ENCODE assay signal across 22 cellular contexts in the genomic region with DNA sequence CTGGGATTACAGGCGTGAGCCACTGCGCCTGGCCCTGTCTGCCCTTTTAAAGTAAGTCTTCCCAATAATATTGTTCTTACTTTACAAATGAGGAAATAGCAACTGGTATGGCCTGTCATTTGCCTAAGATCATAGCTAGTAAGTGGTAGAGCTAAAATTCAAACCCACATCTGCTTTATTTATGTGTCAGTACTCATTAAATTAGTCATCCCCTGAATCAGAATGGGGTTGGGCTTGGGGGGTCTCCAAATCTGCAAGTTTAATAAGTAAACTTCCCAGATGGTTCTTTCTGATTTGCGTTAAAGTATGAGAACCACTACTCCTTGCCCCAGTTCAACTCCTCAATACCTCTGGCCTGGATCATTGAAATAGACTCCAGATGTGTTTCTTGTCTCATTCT.
DNase-seq lines count a peak whose midpoint lies in the region; ATAC-seq and TF ChIP-seq lines count a peak whose summit lies in the region.
"Had no signal": no experiment of that assay in that cellular context is flagged by ENCODE, and none has a peak within 500 bp of the region (broad histone marks: within the 10 kb centered on the region; RNA-seq: fewer than 3 reads in every experiment).

No MANE protein-coding gene starts in this region.

- no peak overlapping the region for H3K4me3 Mint-ChIP-seq in neural progenitor cell
- H3K4me3 Mint-ChIP-seq: activated CD4-positive, alpha-beta T cell treated with anti-CD3 and anti-CD28 coated beads, Interleukin-2, amount 10 ng/mL, durations not matched to agents 24 days and 14 days; naive thymus-derived CD4-positive, alpha-beta T cell had no signal

- no peak overlapping the region for H3K9ac ChIP-seq in SK-N-SH
- no peak overlapping the region for H3K9ac ChIP-seq in neural progenitor cell

- no peaks in the 10 kb centered on the region for H3K9me3 ChIP-seq in SK-N-SH
- no peaks in the 10 kb centered on the region for H3K9me3 ChIP-seq in neural progenitor cell (ENCODE audit: low read depth)
- H3K9me3 ChIP-seq: esophagus muscularis mucosa, heart right ventricle, testis had no signal

- peaks cover 4% of the 10 kb centered on the region for H3K27me3 Mint-ChIP-seq in neural progenitor cell (ENCODE audit: insufficient read depth, low read depth)
- H3K27me3 Mint-ChIP-seq: activated CD4-positive, alpha-beta T cell treated with anti-CD3 and anti-CD28 coated beads, Interleukin-2, amount 10 ng/mL, durations not matched to agents 24 days and 14 days; naive thymus-derived CD4-positive, alpha-beta T cell had no signal

- TF ChIP-seq RAD21 in SK-N-SH (IDR thresholded peaks at IDR 0.05; ENCODE audit: low read length), result no peak

- POLR2A ChIA-PET in SK-N-SH (lab: Yijun Ruan, JAX), result no interaction called here

- H3F3A ChIP-seq in SK-N-SH (replicated peaks; ENCODE audit: insufficient read depth), result no peaks in the 10 kb centered on the region
- peaks cover 14% of the 10 kb centered on the region for H3F3A ChIP-seq in neural progenitor cell (ENCODE audit: low read depth)

- H3K4me1 Mint-ChIP-seq in neural progenitor cell, result peaks cover 17% of the 10 kb centered on the region

- CTCF ChIA-PET in SK-N-SH (lab: Yijun Ruan, JAX), result no interaction called here

- DNase-seq in SK-N-SH (no peak), HT1080 (ENCODE audit: low read depth) (peak; percentile 4), astrocyte of the spinal cord (ENCODE audit: low read depth, low spot score) (peak; percentile 12), neural progenitor cell (ENCODE audit: low spot score) (no peak), GM19238 (ENCODE audit: insufficient read length, low spot score) (no peak)
- DNase-seq: 8988T; activated CD4-positive, alpha-beta T cell treated with anti-CD3 and anti-CD28 coated beads, Interleukin-2, amount 10 ng/mL, durations not matched to agents 24 days and 14 days; activated gamma-delta T cell treated with Interleukin-2 at 50 U/mL for 16 hours; C1 segment of cervical spinal cord; effector CD8-positive, alpha-beta T cell; heart right ventricle; Karpas-422; naive thymus-derived CD4-positive, alpha-beta T cell; NCI-H1436; NCI-H2171 treated with DMSO at 0.1 percent for 48 hours; small intestine; stimulated activated CD8-positive, alpha-beta memory T cell treated with anti-CD3 and anti-CD28 coated beads, Interleukin-4, amount 100 ng/mL, for 48 hours; testis had no signal

- H4K20me1 ChIP-seq in SK-N-SH (ENCODE audit: insufficient read depth) (no peaks in the 10 kb centered on the region), neural progenitor cell (ENCODE audit: low read depth) (no peaks in the 10 kb centered on the region)

- H3K9me3 Mint-ChIP-seq in neural progenitor cell, result peaks cover 2% of the 10 kb centered on the region

- no peak for TF ChIP-seq CTCF in SK-N-SH (IDR thresholded peaks at IDR 0.05)
- no peak for TF ChIP-seq CTCF in astrocyte of the spinal cord (IDR thresholded peaks at IDR 0.05; ENCODE audit: low read depth, low read length)
- no peak for TF ChIP-seq CTCF in neural progenitor cell (IDR thresholded peaks at IDR 0.05)

- no peaks in the 10 kb centered on the region for H3K79me2 ChIP-seq in SK-N-SH (ENCODE audit: insufficient read depth)
- H3K79me2 ChIP-seq in neural progenitor cell (ENCODE audit: low read depth), result no peaks in the 10 kb centered on the region

- H3K4me3 ChIP-seq in SK-N-SH (ENCODE audit: low read depth in 2 of 2, low read length in 1 of 2), result no peak overlapping the region
- H3K4me3 ChIP-seq in astrocyte of the spinal cord (ENCODE audit: low read depth, low read length), result no peak overlapping the region
- H3K4me3 ChIP-seq in neural progenitor cell, result no peak overlapping the region
- H3K4me3 ChIP-seq: esophagus muscularis mucosa, heart right ventricle, testis had no signal

- H3K4me1 ChIP-seq in SK-N-SH (ENCODE audit: control insufficient read depth in 1 of 2, insufficient read depth in 2 of 2, low read depth in 1 of 2, low read length in 1 of 2) (peaks cover 18 to 25% of the 10 kb centered on the region in 2 experiments; a peak in 3 of 4 replicates), neural progenitor cell (peaks cover 15% of the 10 kb centered on the region)
- H3K4me1 ChIP-seq: testis had no signal

- no peak overlapping the region for H2AFZ ChIP-seq in SK-N-SH (ENCODE audit: low read depth)
- H2AFZ ChIP-seq in neural progenitor cell (replicated peaks), result no peak overlapping the region

- H3K27ac Mint-ChIP-seq in neural progenitor cell, result no peak overlapping the region
- H3K27ac Mint-ChIP-seq: activated CD4-positive, alpha-beta T cell treated with anti-CD3 and anti-CD28 coated beads, Interleukin-2, amount 10 ng/mL, durations not matched to agents 24 days and 14 days; naive thymus-derived CD4-positive, alpha-beta T cell had no signal

- no peak overlapping the region for H3K4me2 ChIP-seq in SK-N-SH
- H3K4me2 ChIP-seq in neural progenitor cell, result no peak overlapping the region

- H3K27ac ChIP-seq in SK-N-SH (ENCODE audit: low read depth in 2 of 2, low read length in 1 of 2) (no peak overlapping the region), neural progenitor cell (no peak overlapping the region)
- H3K27ac ChIP-seq: esophagus muscularis mucosa, heart right ventricle, testis had no signal

- TF ChIP-seq EP300 in SK-N-SH (IDR thresholded peaks at IDR 0.05; ENCODE audit: borderline replicate concordance in 1 of 2, low read depth in 1 of 2, low read length in 1 of 2), result no peak

- H3K36me3 Mint-ChIP-seq in neural progenitor cell, result no peaks in the 10 kb centered on the region

- in situ Hi-C loops in astrocyte of the spinal cord (cut with HindIII; ENCODE audit: low sequenced_read_pairs), result no loop called here

- ATAC-seq in SK-N-SH treated with all-trans-retinoic acid at 6 μM for 48 hours (no peak), HG03196 (IDR thresholded peaks at IDR 0.05; ENCODE audit: unreplicated experiment) (no peak), HG02852 (IDR thresholded peaks at IDR 0.05; ENCODE audit: unreplicated experiment) (no peak)
- ATAC-seq: heart right ventricle; naive thymus-derived CD4-positive, alpha-beta T cell had no signal

- no peaks in the 10 kb centered on the region for H3K27me3 ChIP-seq in SK-N-SH (ENCODE audit: insufficient read depth)
- no peaks in the 10 kb centered on the region for H3K27me3 ChIP-seq in neural progenitor cell
- H3K27me3 ChIP-seq: esophagus muscularis mucosa, heart right ventricle, testis had no signal

- 81% methylated on average over 3 of the region's 3 CpGs for WGBS in SK-N-SH (ENCODE audit: low lambda C conversion rate)

- no peaks in the 10 kb centered on the region for H3K9me2 ChIP-seq in SK-N-SH

- no peaks in the 10 kb centered on the region for H3K36me3 ChIP-seq in SK-N-SH (replicated peaks in 1 of 2; ENCODE audit: control insufficient read depth in 1 of 2, insufficient read depth in 2 of 2, low read length in 1 of 2)
- peaks cover 5% of the 10 kb centered on the region for H3K36me3 ChIP-seq in neural progenitor cell
- H3K36me3 ChIP-seq: esophagus muscularis mucosa, heart right ventricle had no signal

TF ChIP-seq in SK-N-SH, 30 proteins besides CTCF, POLR2A, EP300 and RAD21:
- TF ChIP-seq, protein P1, sequence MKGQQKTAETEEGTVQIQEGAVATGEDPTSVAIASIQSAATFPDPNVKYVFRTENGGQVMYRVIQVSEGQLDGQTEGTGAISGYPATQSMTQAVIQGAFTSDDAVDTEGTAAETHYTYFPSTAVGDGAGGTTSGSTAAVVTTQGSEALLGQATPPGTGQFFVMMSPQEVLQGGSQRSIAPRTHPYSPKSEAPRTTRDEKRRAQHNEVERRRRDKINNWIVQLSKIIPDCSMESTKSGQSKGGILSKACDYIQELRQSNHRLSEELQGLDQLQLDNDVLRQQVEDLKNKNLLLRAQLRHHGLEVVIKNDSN (IDR thresholded peaks at IDR 0.05; ENCODE audit: borderline replicate concordance, low read depth), result no peak
- TF ChIP-seq TCF12 (IDR thresholded peaks at IDR 0.05), result peak; percentile 40; the same call in 1 of the 2 replicates

TF ChIP-seq in SK-N-SH treated with all-trans-retinoic acid at 6 μM for 48 hours, 23 proteins besides CTCF, POLR2A, EP300 and RAD21 (continues in another document):
- no peak for TF ChIP-seq ZFP30 (CRISPR knock-in tag; IDR thresholded peaks at IDR 0.05)
- no peak for TF ChIP-seq ARNTL (CRISPR knock-in tag; IDR thresholded peaks at IDR 0.05; ENCODE audit: borderline replicate concordance, low read depth)
- TF ChIP-seq, protein P2, sequence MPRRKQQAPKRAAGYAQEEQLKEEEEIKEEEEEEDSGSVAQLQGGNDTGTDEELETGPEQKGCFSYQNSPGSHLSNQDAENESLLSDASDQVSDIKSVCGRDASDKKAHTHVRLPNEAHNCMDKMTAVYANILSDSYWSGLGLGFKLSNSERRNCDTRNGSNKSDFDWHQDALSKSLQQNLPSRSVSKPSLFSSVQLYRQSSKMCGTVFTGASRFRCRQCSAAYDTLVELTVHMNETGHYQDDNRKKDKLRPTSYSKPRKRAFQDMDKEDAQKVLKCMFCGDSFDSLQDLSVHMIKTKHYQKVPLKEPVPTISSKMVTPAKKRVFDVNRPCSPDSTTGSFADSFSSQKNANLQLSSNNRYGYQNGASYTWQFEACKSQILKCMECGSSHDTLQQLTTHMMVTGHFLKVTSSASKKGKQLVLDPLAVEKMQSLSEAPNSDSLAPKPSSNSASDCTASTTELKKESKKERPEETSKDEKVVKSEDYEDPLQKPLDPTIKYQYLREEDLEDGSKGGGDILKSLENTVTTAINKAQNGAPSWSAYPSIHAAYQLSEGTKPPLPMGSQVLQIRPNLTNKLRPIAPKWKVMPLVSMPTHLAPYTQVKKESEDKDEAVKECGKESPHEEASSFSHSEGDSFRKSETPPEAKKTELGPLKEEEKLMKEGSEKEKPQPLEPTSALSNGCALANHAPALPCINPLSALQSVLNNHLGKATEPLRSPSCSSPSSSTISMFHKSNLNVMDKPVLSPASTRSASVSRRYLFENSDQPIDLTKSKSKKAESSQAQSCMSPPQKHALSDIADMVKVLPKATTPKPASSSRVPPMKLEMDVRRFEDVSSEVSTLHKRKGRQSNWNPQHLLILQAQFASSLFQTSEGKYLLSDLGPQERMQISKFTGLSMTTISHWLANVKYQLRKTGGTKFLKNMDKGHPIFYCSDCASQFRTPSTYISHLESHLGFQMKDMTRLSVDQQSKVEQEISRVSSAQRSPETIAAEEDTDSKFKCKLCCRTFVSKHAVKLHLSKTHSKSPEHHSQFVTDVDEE (CRISPR knock-in tag; IDR thresholded peaks at IDR 0.05), result no peak
- no peak for TF ChIP-seq ZNF70 (CRISPR knock-in tag; IDR thresholded peaks at IDR 0.05)
- no peak for TF ChIP-seq TOX (CRISPR knock-in tag; IDR thresholded peaks at IDR 0.05; ENCODE audit: borderline replicate concordance)
- TF ChIP-seq ZFP3 (CRISPR knock-in tag; IDR thresholded peaks at IDR 0.05), result no peak

Comparison
In these comparisons a context has a peak if more than half of its experiments do, and no peak if none do; other contexts are left out.
1. DNase-seq: peak in HT1080 (single experiment) and astrocyte of the spinal cord (single experiment); none in SK-N-SH (single experiment), neural progenitor cell (single experiment) and GM19238 (single experiment).